ENCODE assay signal across 27 cellular contexts in the genomic region with DNA sequence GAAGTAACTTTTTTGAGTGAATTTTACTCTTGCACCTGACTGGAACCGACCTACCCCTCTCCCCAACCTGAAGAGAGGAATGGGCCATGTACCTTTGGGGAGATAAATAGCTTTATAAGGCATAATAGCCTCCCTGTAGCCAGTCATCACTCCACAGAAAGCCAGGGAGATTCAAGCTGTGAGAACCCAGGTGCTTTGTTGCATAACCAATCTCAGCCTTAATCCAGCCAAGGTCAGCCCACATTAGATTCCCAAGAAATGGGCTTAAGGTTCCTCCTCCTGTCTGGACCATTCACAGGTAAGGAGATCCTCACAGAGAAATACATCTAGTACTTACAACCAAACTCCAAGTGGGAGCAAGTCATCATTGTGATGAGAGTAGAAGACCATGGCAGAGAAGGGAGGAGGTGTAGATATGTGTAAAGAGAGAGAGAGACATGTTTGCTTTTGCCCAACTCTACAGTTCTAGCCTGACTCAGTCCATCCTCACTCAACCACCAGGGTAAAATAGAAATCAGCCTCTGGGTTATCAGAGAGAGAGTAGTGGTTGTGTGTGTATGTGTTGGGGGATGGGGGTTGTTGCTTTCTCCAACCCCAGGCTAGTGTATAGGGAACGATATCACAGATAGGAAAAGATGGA. TPM values are rescaled to one million over a fixed set of nuclear protein-coding genes. Genes with fewer than 3 reads are reported as not detected.
A peak's percentile ranks its signal among the peaks of the same experiment; 100 is the strongest.
DNase-seq lines count a peak whose midpoint lies in the region; ATAC-seq, FAIRE-seq and TF ChIP-seq lines count a peak whose summit lies in the region.
"Had no signal": no experiment of that assay in that cellular context is flagged by ENCODE, and none has a peak within 500 bp of the region (broad histone marks: within the 10 kb centered on the region; RNA-seq: fewer than 3 reads in every experiment).

No MANE protein-coding gene starts in this region.

- WGBS in HUES64: 63% methylated on average over 1 of the region's 2 CpGs
- WGBS in H1 (ENCODE audit: extremely low coverage in 1 of 2, insufficient coverage in 1 of 2, insufficient read length in 1 of 2, insufficient replicate concordance in 2 of 2, low coverage in 1 of 2, low lambda C conversion rate in 2 of 2, missing lambda C conversion rate in 1 of 2), 2 experiments: 40% methylated on average over 2 of the region's 2 CpGs; no CpG with 5 or more reads in 1 of the 2 experiments

- no peak overlapping the region; the same call in 1 of the 2 replicates for H2BK15ac ChIP-seq in H1 (ENCODE audit: low read length)

- H3K79me2 ChIP-seq in GM23338 (replicated peaks; ENCODE audit: insufficient read depth) (0 out of 2 replicates have a peak, but pooled peaks cover 4% of the 10 kb centered on the region), H1 (ENCODE audit: control insufficient read depth in 1 of 2, insufficient read depth in 2 of 2, low read length in 2 of 2) (peaks cover 0 to 13% of the 10 kb centered on the region in 2 experiments; a peak in 1 of 4 replicates)

- H4K20me1 ChIP-seq in GM23338 (replicated peaks; ENCODE audit: insufficient read depth): no peaks in the 10 kb centered on the region
- no peaks in the 10 kb centered on the region for H4K20me1 ChIP-seq in H1 (replicated peaks in 1 of 2; ENCODE audit: control insufficient read depth in 1 of 2, insufficient read depth in 2 of 2, low read length in 2 of 2)

- TF ChIP-seq EP300 in H1 (IDR thresholded peaks at IDR 0.05; ENCODE audit: borderline replicate concordance in 1 of 2, low read depth in 2 of 2, low read length in 2 of 2): no peak; a peak in 1 of 3 replicates

- H4K91ac ChIP-seq in H1 (replicated peaks; ENCODE audit: insufficient read length, low read length): peak overlapping the region; percentile 12

- peak; percentile 10 for ATAC-seq in GM23338
- no peak for ATAC-seq in HG03045 (IDR thresholded peaks at IDR 0.05; ENCODE audit: unreplicated experiment)
- ATAC-seq in GM18867 (IDR thresholded peaks at IDR 0.05; ENCODE audit: unreplicated experiment): no peak
- ATAC-seq: left colon, right cardiac atrium, SK-N-SH treated with all-trans-retinoic acid at 6 μM for 48 hours had no signal

- no peak overlapping the region for H2AFZ ChIP-seq in GM23338
- no peak overlapping the region for H2AFZ ChIP-seq in H1 (ENCODE audit: low read length)
- H2AFZ ChIP-seq: PC-9 had no signal

- DNase-seq in GM23338 (ENCODE audit: low spot score): no peak
- peak in 1 of 2 experiments; percentile 44 for DNase-seq in H1 (ENCODE audit: low read depth in 1 of 2, low spot score in 2 of 2)
- no peak for DNase-seq in neural crest cell (ENCODE audit: low read depth, low spot score)
- no peak for DNase-seq in superior temporal gyrus (ENCODE audit: extremely low spot score)
- DNase-seq in NCI-H2227 treated with DMSO at 0.1 percent for 48 hours (lab: John Stamatoyannopoulos, UW): no peak
- DNase-seq: activated CD4-positive, alpha-beta T cell treated with anti-CD3 and anti-CD28 coated beads, Interleukin-2, amount 50 U/mL, for 48 hours; activated naive CD4-positive, alpha-beta T cell treated with anti-CD3 and anti-CD28 coated beads for 36 hours; DMS 273 treated with DMSO at 0.1 percent for 48 hours; HCEC 1CT; hypothalamus; left colon; NCI-H1694; NCI-H510A treated with DMSO at 0.1 percent for 48 hours; PC-9; right cardiac atrium; Right ventricle myocardium superior; stimulated activated CD4-positive, alpha-beta T cell treated with anti-CD3 and anti-CD28 coated beads, Interleukin-12 subunit alpha, Interleukin-12 subunit beta, amount 100 ng/mL, for 4 hours; stimulated activated CD4-positive, alpha-beta T cell treated with anti-CD3 and anti-CD28 coated beads, Interleukin-2, amount 100 ng/mL, for 48 hours; upper lobe of left lung had no signal

- FAIRE-seq in H1 (lab: Jason Lieb, UNC): peak; percentile 57
- FAIRE-seq: endothelial cell of umbilical vein, GM18507 had no signal

- H3K14ac ChIP-seq in H1 (ENCODE audit: insufficient read length): no peak overlapping the region

- H3K27me3 ChIP-seq in GM23338 (ENCODE audit: insufficient read depth) (peaks cover 91% of the 10 kb centered on the region), HUES64 (ENCODE audit: insufficient read depth, low read length) (peaks cover 36% of the 10 kb centered on the region), H1 (replicated peaks in 1 of 4; ENCODE audit: control insufficient read depth in 3 of 4, extremely low read depth in 1 of 4, insufficient read depth in 3 of 4, low read length in 3 of 4) (peaks cover 5 to 28% (median 16%) of the 10 kb centered on the region in 4 experiments; a peak in 6 of 7 replicates)

- TF ChIP-seq RAD21 in H1 (IDR thresholded peaks at IDR 0.05 in 1 of 2, conservative IDR thresholded peaks at IDR 0.05 in 1 of 2; ENCODE audit: low read depth in 2 of 2, low read length in 2 of 2): no peak

- H3K36me3 Mint-ChIP-seq in GM23338 (ENCODE audit: low read depth): no peaks in the 10 kb centered on the region; the same call in 2 of the 3 replicates
- no peaks in the 10 kb centered on the region for H3K36me3 Mint-ChIP-seq in neural crest cell (ENCODE audit: low read depth)
- H3K36me3 Mint-ChIP-seq: IgD-negative memory B cell had no signal

- H3K4me1 Mint-ChIP-seq in GM23338 (peaks cover 83% of the 10 kb centered on the region), neural crest cell (peaks cover 84% of the 10 kb centered on the region)

- peak overlapping the region; percentile 53; the same call in 1 of the 2 replicates for H2BK12ac ChIP-seq in H1 (ENCODE audit: low read depth, low read length)

- H3K4me3 ChIP-seq in GM23338: peak overlapping the region; percentile 76; the same call in 1 of the 2 replicates
- peak overlapping the region; percentile 14; the same call in 1 of the 2 replicates for H3K4me3 ChIP-seq in HUES64 (ENCODE audit: low read length)
- H3K4me3 ChIP-seq in H1 (ENCODE audit: extremely low read depth in 1 of 4, insufficient read depth in 2 of 4, low read depth in 3 of 4, low read length in 4 of 4): peak overlapping the region in 1 of 4 experiments; percentile 73; a peak in 1 of 8 replicates
- H3K4me3 ChIP-seq: PC-9, upper lobe of left lung had no signal

- H3K18ac ChIP-seq in H1 (ENCODE audit: extremely low read depth, low read length): peak overlapping the region; percentile 27; the same call in 1 of the 2 replicates

- peak overlapping the region; percentile 68 for H2AK5ac ChIP-seq in H1 (ENCODE audit: low read depth, low read length)

- H3K4me3 Mint-ChIP-seq in GM23338 (no peak overlapping the region; the same call in 2 of the 3 replicates), neural crest cell (peak overlapping the region; percentile 92)
- H3K4me3 Mint-ChIP-seq: activated naive CD4-positive, alpha-beta T cell treated with anti-CD3 and anti-CD28 coated beads for 36 hours; T-helper 1 cell treated with Interleukin-12 subunit alpha and Interleukin-12 subunit beta and Interleukin-4 antibody, amounts not matched to agents 30 μg/mL and 1 μg/mL, for 36 hours had no signal

- H3K27ac ChIP-seq in GM23338 (ENCODE audit: low read depth) (no peak overlapping the region), HUES64 (ENCODE audit: low read depth, low read length) (no peak overlapping the region; the same call in 1 of the 2 replicates), H1 (ENCODE audit: low read depth, low read length) (no peak overlapping the region)
- H3K27ac ChIP-seq: PC-9, upper lobe of left lung had no signal

- H3K9ac ChIP-seq in HUES64 (ENCODE audit: low read depth, low read length): no peak overlapping the region
- no peak overlapping the region; a peak in 1 of 7 replicates for H3K9ac ChIP-seq in H1 (replicated peaks in 1 of 4; ENCODE audit: extremely low read depth in 1 of 4, low read depth in 3 of 4, low read length in 3 of 4)

- peak overlapping the region; percentile 7 for H2BK120ac ChIP-seq in H1 (replicated peaks; ENCODE audit: low read depth, low read length)

- POLR2A ChIA-PET in H1 (lab: Charles Lee; ENCODE audit: partially characterized antibody): interaction anchor here (0.9 to 12.9 kb wide), 3 partner anchors 7 to 30 kb away, joined by 3 to 322 read pairs (median 148); a partner anchor contains a TSS

- H3K4me1 ChIP-seq in GM23338 (ENCODE audit: insufficient read depth) (peaks cover 84% of the 10 kb centered on the region), HUES64 (ENCODE audit: insufficient read depth, low read length) (peaks cover 84% of the 10 kb centered on the region), H1 (replicated peaks in 1 of 4; ENCODE audit: control insufficient read depth in 3 of 4, insufficient read depth in 4 of 4, low read length in 3 of 4) (peaks cover 24 to 54% (median 39%) of the 10 kb centered on the region in 4 experiments)

- no peak overlapping the region for H4K8ac ChIP-seq in H1 (ENCODE audit: extremely low read depth, insufficient read depth, low read length)

- H3K9me3 Mint-ChIP-seq in GM23338 (no peaks in the 10 kb centered on the region), neural crest cell (no peaks in the 10 kb centered on the region)
- H3K9me3 Mint-ChIP-seq: activated naive CD4-positive, alpha-beta T cell treated with anti-CD3 and anti-CD28 coated beads for 36 hours; IgD-negative memory B cell; T-helper 1 cell treated with Interleukin-12 subunit alpha and Interleukin-12 subunit beta and Interleukin-4 antibody, amounts not matched to agents 30 μg/mL and 1 μg/mL, for 36 hours had no signal

- H3K56ac ChIP-seq in H1 (replicated peaks; ENCODE audit: insufficient read length, low read depth, low read length): no peak overlapping the region

- H3K36me3 ChIP-seq in GM23338 (ENCODE audit: insufficient read depth) (no peaks in the 10 kb centered on the region), HUES64 (ENCODE audit: insufficient read depth, low read length) (no peaks in the 10 kb centered on the region), H1 (ENCODE audit: control insufficient read depth in 2 of 4, insufficient read depth in 4 of 4, low read length in 3 of 4) (no peaks in the 10 kb centered on the region)
- H3K36me3 ChIP-seq: upper lobe of left lung had no signal

- H3K23ac ChIP-seq in H1 (ENCODE audit: insufficient read length): no peak overlapping the region

- CTCF ChIA-PET in H1 (lab: Charles Lee; ENCODE audit: partially characterized antibody): interaction anchor here (1.6 to 2.6 kb wide), 3 partner anchors 23 to 330 kb away, joined by 4 to 6 read pairs (median 4); no protein-coding TSS in a partner anchor

- no peak for TF ChIP-seq CTCF in GM23338 (conservative IDR thresholded peaks at IDR 0.05; ENCODE audit: low read depth in 2 of 2)
- no peak for TF ChIP-seq CTCF in H1 (IDR thresholded peaks at IDR 0.05; ENCODE audit: control extremely low read depth in 1 of 3, insufficient read depth in 1 of 3, low read depth in 1 of 3, low read length in 3 of 3)
- TF ChIP-seq CTCF in neural crest cell (conservative IDR thresholded peaks at IDR 0.05): no peak

- H3K27ac Mint-ChIP-seq in GM23338 (no peak overlapping the region; the same call in 1 of the 2 replicates), neural crest cell (ENCODE audit: unreplicated experiment) (peak overlapping the region; percentile 46)
- H3K27ac Mint-ChIP-seq: activated naive CD4-positive, alpha-beta T cell treated with anti-CD3 and anti-CD28 coated beads for 36 hours; T-helper 1 cell treated with Interleukin-12 subunit alpha and Interleukin-12 subunit beta and Interleukin-4 antibody, amounts not matched to agents 30 μg/mL and 1 μg/mL, for 36 hours had no signal

- no peaks in the 10 kb centered on the region for H3K79me1 ChIP-seq in H1 (ENCODE audit: low read depth, low read length)

- H3K9me2 ChIP-seq in GM23338 (ENCODE audit: insufficient read depth): no peaks in the 10 kb centered on the region

- peaks cover 15% of the 10 kb centered on the region; the same call in 1 of the 2 replicates for H3K23me2 ChIP-seq in H1 (ENCODE audit: low read depth, low read length)

- H2BK20ac ChIP-seq in H1 (ENCODE audit: low read length): peak overlapping the region; percentile 72

- no peak for TF ChIP-seq POLR2A in H1 (IDR thresholded peaks at IDR 0.05; ENCODE audit: control extremely low read depth in 1 of 2, low read depth in 2 of 2, low read length in 2 of 2)

- H3K27me3 Mint-ChIP-seq in GM23338 (ENCODE audit: insufficient read depth, low read depth, poor library complexity) (peaks cover 48% of the 10 kb centered on the region), neural crest cell (ENCODE audit: low read depth) (no peaks in the 10 kb centered on the region)

- H4K5ac ChIP-seq in H1 (ENCODE audit: insufficient read length, low read depth, low read length): peak overlapping the region; percentile 25

- no peaks in the 10 kb centered on the region for H3K9me3 ChIP-seq in HUES64 (ENCODE audit: insufficient read depth, low read depth, low read length)
- no peaks in the 10 kb centered on the region for H3K9me3 ChIP-seq in H1 (ENCODE audit: insufficient read depth in 2 of 2, low read depth in 1 of 2, low read length in 1 of 2)
- H3K9me3 ChIP-seq: upper lobe of left lung had no signal

- H3K4ac ChIP-seq in H1 (replicated peaks; ENCODE audit: insufficient read length, low read depth, low read length): peak overlapping the region; percentile 40

- H3F3A ChIP-seq in GM23338 (replicated peaks; ENCODE audit: low read depth): peaks cover 14% of the 10 kb centered on the region; the same call in 1 of the 2 replicates

- H3K4me2 ChIP-seq in GM23338 (peak overlapping the region; percentile 78), H1 (ENCODE audit: insufficient read depth in 1 of 2, low read depth in 2 of 2, low read length in 2 of 2) (peak overlapping the region; percentile 88 to 93)
- H3K4me2 ChIP-seq: PC-9 had no signal

- no peak overlapping the region for H2BK5ac ChIP-seq in H1 (ENCODE audit: low read depth, low read length)

RNA-seq across cellular contexts. Expression of a gene that starts 23.6 kb away (rescaled TPM):
- total RNA-seq in GM23338 (2014; rRNA removed; shearing (Covaris generic)): 2.3 and 3.5 TPM in 2 replicates
- polyA plus RNA-seq in GM23338 (2016; fragmentation: Nextera tagmentation; extraction: Ambion mirVana): 0.94 and 1.5 TPM in 2 replicates
- 7.8 TPM for polyA plus RNA-seq in HUES64 (2013, experiment 1 of 2)
- 13.9 TPM for polyA plus RNA-seq in HUES64 (2013, experiment 2 of 2)
- 8.0 and 8.2 TPM in 2 replicates for total RNA-seq in H1 (2021; fragmentation: NEBNext Ultra II Directional; extraction: Animal tissue kit (Norgen Biotek cat#: 25700))
- 1.5 and 2.2 TPM in 2 replicates for polyA plus RNA-seq in H1 (2011; rRNA removed)
- polyA plus RNA-seq in H1 (2011; cell fraction: cytosol; rRNA removed): 2.5 TPM
- polyA plus RNA-seq in H1 (2011; cell fraction: nucleus; rRNA removed): 2.5 TPM
- polyA plus RNA-seq in H1 (2012, experiment 1 of 2): 4.3 to 6.0 TPM (median 4.5 TPM) in 4 replicates
- polyA plus RNA-seq in H1 (2012, experiment 2 of 2): 1.7 TPM
- polyA plus RNA-seq in H1 (2013, experiment 1 of 2): 2.1 TPM
- polyA plus RNA-seq in H1 (2013, experiment 2 of 2): 1.8 TPM
- 3.4 and 4.2 TPM in 2 replicates for polyA minus RNA-seq in H1 (2011; rRNA and poly(A)+ RNA removed)
- 5.3 TPM for polyA minus RNA-seq in H1 (2011; cell fraction: cytosol; rRNA and poly(A)+ RNA removed)
- 4.9 TPM for polyA minus RNA-seq in H1 (2011; cell fraction: nucleus; rRNA and poly(A)+ RNA removed)
- total RNA-seq in neural crest cell: 52.1 and 53.0 TPM in 2 replicates
- polyA plus RNA-seq: IgD-negative memory B cell had no signal

RNA-seq across cellular contexts. Expression of a gene that starts 32.2 kb away (rescaled TPM):
- total RNA-seq in GM23338 (2014; rRNA removed; shearing (Covaris generic)): 54.1 and 55.4 TPM in 2 replicates
- polyA plus RNA-seq in GM23338 (2016; fragmentation: Nextera tagmentation; extraction: Ambion mirVana) (26.1 and 28.8 TPM in 2 replicates), H1 (2011; rRNA removed) (36.1 and 62.1 TPM in 2 replicates)
- polyA plus RNA-seq in HUES64 (2013, experiment 1 of 2): 33.7 TPM
- polyA plus RNA-seq in HUES64 (2013, experiment 2 of 2): 38.4 TPM
- 53.1 and 56.9 TPM in 2 replicates for total RNA-seq in H1 (2021; fragmentation: NEBNext Ultra II Directional; extraction: Animal tissue kit (Norgen Biotek cat#: 25700))
- 51.8 TPM for polyA plus RNA-seq in H1 (2011; cell fraction: cytosol; rRNA removed)
- polyA plus RNA-seq in H1 (2011; cell fraction: nucleus; rRNA removed): 65.3 TPM
- polyA plus RNA-seq in H1 (2012, experiment 1 of 2): 34.7 to 47.4 TPM (median 38.7 TPM) in 4 replicates
- 7.2 TPM for polyA plus RNA-seq in H1 (2012, experiment 2 of 2)
- 28.1 TPM for polyA plus RNA-seq in H1 (2013, experiment 1 of 2)
- polyA plus RNA-seq in H1 (2013, experiment 2 of 2): 31.0 TPM
- 123 and 154 TPM in 2 replicates for polyA minus RNA-seq in H1 (2011; rRNA and poly(A)+ RNA removed)
- polyA minus RNA-seq in H1 (2011; cell fraction: cytosol; rRNA and poly(A)+ RNA removed): 34.3 TPM
- polyA minus RNA-seq in H1 (2011; cell fraction: nucleus; rRNA and poly(A)+ RNA removed): 116 TPM
- 52.6 and 58.1 TPM in 2 replicates for total RNA-seq in neural crest cell
